2 cellular contexts compared by ENCODE assay signal in genomic region chr1:43358121-43358745, GRCh38.
TF ChIP-seq lines count a peak whose summit lies in the region.

No MANE protein-coding gene starts in this region.

TF ChIP-seq in GM12891, 5 proteins besides CTCF, POLR2A, EP300 and RAD21:
- TF ChIP-seq POU2F2 (IDR thresholded peaks at IDR 0.05; ENCODE audit: low read depth, low read length) (no peak), TAF1 (IDR thresholded peaks at IDR 0.05; ENCODE audit: low read depth, low read length) (no peak), PAX5 (IDR thresholded peaks at IDR 0.05; ENCODE audit: insufficient read depth, low read length, severe bottlenecking) (no peak), SPI1 (IDR thresholded peaks at IDR 0.05; ENCODE audit: low read depth, low read length) (no peak), POLR2AphosphoS5 (IDR thresholded peaks at IDR 0.05; ENCODE audit: low read depth, low read length) (no peak)

TF ChIP-seq in GM12878, 131 proteins besides CTCF, POLR2A, EP300 and RAD21:
- 0 out of 2 replicates have a peak, but pooled peaks have one; percentile 6 for TF ChIP-seq DPF2 (IDR thresholded peaks at IDR 0.05)
- peak; percentile 32; the same call in 1 of the 2 replicates for TF ChIP-seq EED (IDR thresholded peaks at IDR 0.05; ENCODE audit: low read depth)
- TF ChIP-seq IKZF1 (conservative IDR thresholded peaks at IDR 0.05): peak; percentile 73; the same call in 1 of the 2 replicates
- peak; percentile 63 to 76 for TF ChIP-seq IKZF2 (IDR thresholded peaks at IDR 0.05)
- TF ChIP-seq LARP7 (IDR thresholded peaks at IDR 0.05): peak; percentile 59; the same call in 1 of the 2 replicates
- peak; percentile 57; the same call in 1 of the 2 replicates for TF ChIP-seq NR2F1 (conservative IDR thresholded peaks at IDR 0.05)
- TF ChIP-seq KLF5 (IDR thresholded peaks at IDR 0.05; ENCODE audit: partially characterized antibody): no peak
- 0 out of 2 replicates have a peak, but pooled peaks have one; percentile 7 for TF ChIP-seq SMAD5 (IDR thresholded peaks at IDR 0.05; ENCODE audit: low read depth)
- peak; percentile 93 for TF ChIP-seq MEF2B (IDR thresholded peaks at IDR 0.05; ENCODE audit: partially characterized antibody, poor library complexity, severe bottlenecking)
- no peak for TF ChIP-seq NRF1 (conservative IDR thresholded peaks at IDR 0.05; ENCODE audit: low read depth, low read length)
- TF ChIP-seq BCLAF1 (IDR thresholded peaks at IDR 0.05): no peak
- TF ChIP-seq GATAD2B (conservative IDR thresholded peaks at IDR 0.05; ENCODE audit: low read depth): 0 out of 2 replicates have a peak, but pooled peaks have one; percentile 17
- TF ChIP-seq MTA3 (IDR thresholded peaks at IDR 0.05; ENCODE audit: borderline replicate concordance, low read length): 0 out of 2 replicates have a peak, but pooled peaks have one; percentile 29
- TF ChIP-seq SMC3 (IDR thresholded peaks at IDR 0.05; ENCODE audit: borderline replicate concordance, low read length): peak; percentile 49; the same call in 1 of the 2 replicates
- TF ChIP-seq RFX5 (IDR thresholded peaks at IDR 0.05; ENCODE audit: low read depth, low read length): 0 out of 2 replicates have a peak, but pooled peaks have one; percentile 15
- TF ChIP-seq POLR2AphosphoS5 (IDR thresholded peaks at IDR 0.05; ENCODE audit: low read length): peak; percentile 38; the same call in 1 of the 2 replicates
- no peak for TF ChIP-seq MYB (IDR thresholded peaks at IDR 0.05; ENCODE audit: borderline replicate concordance, low read depth, low read length)
